Comparison of ENCODE assay signal across 23 cellular contexts in genomic region chr10:84517455-84518046, GRCh38.
"Had no signal": no experiment of that assay in that cellular context is flagged by ENCODE, and none has a peak within 500 bp of the region (broad histone marks: within the 10 kb centered on the region; RNA-seq: fewer than 3 reads in every experiment).

No MANE protein-coding gene starts in this region.

- ATAC-seq: left cardiac atrium; left ventricle myocardium superior; natural killer cell treated with Interleukin-12 subunit alpha and Interleukin-12 subunit beta and Interleukin-15 and Interleukin-18, amount 100 ng/mL, for 72 hours; right lobe of liver; stimulated activated effector memory CD8-positive, alpha-beta T cell treated with anti-CD3 and anti-CD28 coated beads, Interleukin-12 subunit alpha, Interleukin-12 subunit beta, amount 100 ng/mL, for 72 hours; stimulated activated naive CD8-positive, alpha-beta T cell treated with anti-CD3 and anti-CD28 coated beads, Interleukin-15, Interleukin-2, amounts not matched to agents 100 U/mL and 50 U/mL, for 24 hours; upper lobe of right lung had no signal

- H3K4me3 Mint-ChIP-seq: dendritic cell treated with granulocyte-macrophage colony-stimulating factor and Interleukin-4, amounts not matched to agents 40 ng/mL and 50 ng/mL, for 4 days; natural killer cell treated with Interleukin-12 subunit alpha and Interleukin-12 subunit beta and Interleukin-15 and Interleukin-18, amount 100 ng/mL, for 72 hours; neural progenitor cell; stimulated activated effector memory CD8-positive, alpha-beta T cell treated with anti-CD3 and anti-CD28 coated beads, Interleukin-12 subunit alpha, Interleukin-12 subunit beta, amount 100 ng/mL, for 72 hours had no signal

- DNase-seq: esophagus squamous epithelium; foreskin fibroblast; head of caudate nucleus; kidney; left cardiac atrium; left ventricle myocardium superior; mesenchymal stem cell; midbrain; nucleus accumbens; ovary; right lobe of liver; stimulated activated CD4-positive, alpha-beta T cell treated with anti-CD3 and anti-CD28 coated beads, Interleukin-4, amount 100 ng/mL, for 1 hour; stimulated activated CD8-positive, alpha-beta memory T cell treated with anti-CD3 and anti-CD28 coated beads, Interleukin-4, amount 100 ng/mL, for 48 hours; stimulated activated naive CD8-positive, alpha-beta T cell treated with anti-CD3 and anti-CD28 coated beads, Interleukin-15, Interleukin-2, amounts not matched to agents 100 U/mL and 50 U/mL, for 24 hours; tibial artery; upper lobe of right lung had no signal

- H3K9me3 Mint-ChIP-seq: dendritic cell treated with granulocyte-macrophage colony-stimulating factor and Interleukin-4, amounts not matched to agents 40 ng/mL and 50 ng/mL, for 4 days; natural killer cell treated with Interleukin-12 subunit alpha and Interleukin-12 subunit beta and Interleukin-15 and Interleukin-18, amount 100 ng/mL, for 72 hours; neural progenitor cell; stimulated activated effector memory CD8-positive, alpha-beta T cell treated with anti-CD3 and anti-CD28 coated beads, Interleukin-12 subunit alpha, Interleukin-12 subunit beta, amount 100 ng/mL, for 72 hours had no signal

- H3K27me3 Mint-ChIP-seq: dendritic cell treated with granulocyte-macrophage colony-stimulating factor and Interleukin-4, amounts not matched to agents 40 ng/mL and 50 ng/mL, for 4 days; natural killer cell treated with Interleukin-12 subunit alpha and Interleukin-12 subunit beta and Interleukin-15 and Interleukin-18, amount 100 ng/mL, for 72 hours had no signal

- H3K4me1 Mint-ChIP-seq: stimulated activated effector memory CD8-positive, alpha-beta T cell treated with anti-CD3 and anti-CD28 coated beads, Interleukin-12 subunit alpha, Interleukin-12 subunit beta, amount 100 ng/mL, for 72 hours had no signal

- H3K27ac ChIP-seq: esophagus squamous epithelium, hepatocyte, neural progenitor cell, ovary, prostate gland, right lobe of liver, tibial artery, upper lobe of right lung, vagina had no signal

- H3K27ac Mint-ChIP-seq: dendritic cell treated with granulocyte-macrophage colony-stimulating factor and Interleukin-4, amounts not matched to agents 40 ng/mL and 50 ng/mL, for 4 days; natural killer cell treated with Interleukin-12 subunit alpha and Interleukin-12 subunit beta and Interleukin-15 and Interleukin-18, amount 100 ng/mL, for 72 hours; neural progenitor cell; stimulated activated effector memory CD8-positive, alpha-beta T cell treated with anti-CD3 and anti-CD28 coated beads, Interleukin-12 subunit alpha, Interleukin-12 subunit beta, amount 100 ng/mL, for 72 hours had no signal
